Comparison of ENCODE assay signal across 3 cellular contexts in the genomic region with DNA sequence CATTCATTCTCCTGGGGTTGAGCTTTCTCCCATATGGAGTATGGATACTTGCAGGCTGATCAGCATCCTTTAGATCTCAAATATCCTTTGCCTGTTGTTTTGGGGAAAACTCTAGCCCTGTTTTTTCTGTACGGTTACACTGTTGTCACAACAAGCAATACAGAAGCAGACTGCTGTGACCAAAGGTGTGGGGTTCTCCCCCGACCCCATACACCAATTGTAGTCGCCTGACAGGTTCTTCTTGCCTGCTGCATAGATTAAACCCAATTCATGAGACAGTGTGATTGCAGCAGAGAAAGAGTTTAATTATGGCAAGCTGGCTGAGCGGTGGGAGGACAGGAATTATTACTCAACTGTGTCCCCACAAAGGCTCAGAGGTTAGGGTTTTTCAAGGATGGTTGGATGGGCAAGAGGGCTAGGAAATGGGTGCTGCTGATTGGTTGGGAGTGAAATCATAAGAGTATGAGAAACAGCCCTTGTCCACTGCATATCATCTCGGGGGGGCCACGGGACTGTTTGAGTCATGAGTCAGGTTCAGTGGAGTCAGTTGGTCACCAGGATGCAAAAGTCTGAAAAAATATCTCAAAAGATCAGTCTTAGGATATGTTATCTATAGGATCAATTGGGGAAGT.
A peak's percentile ranks its signal among the peaks of the same experiment; 100 is the strongest.
TF ChIP-seq lines count a peak whose summit lies in the region.

No MANE protein-coding gene starts in this region.

TF ChIP-seq in SK-N-SH, 30 proteins besides CTCF, POLR2A, EP300 and RAD21:
- TF ChIP-seq, protein P1, sequence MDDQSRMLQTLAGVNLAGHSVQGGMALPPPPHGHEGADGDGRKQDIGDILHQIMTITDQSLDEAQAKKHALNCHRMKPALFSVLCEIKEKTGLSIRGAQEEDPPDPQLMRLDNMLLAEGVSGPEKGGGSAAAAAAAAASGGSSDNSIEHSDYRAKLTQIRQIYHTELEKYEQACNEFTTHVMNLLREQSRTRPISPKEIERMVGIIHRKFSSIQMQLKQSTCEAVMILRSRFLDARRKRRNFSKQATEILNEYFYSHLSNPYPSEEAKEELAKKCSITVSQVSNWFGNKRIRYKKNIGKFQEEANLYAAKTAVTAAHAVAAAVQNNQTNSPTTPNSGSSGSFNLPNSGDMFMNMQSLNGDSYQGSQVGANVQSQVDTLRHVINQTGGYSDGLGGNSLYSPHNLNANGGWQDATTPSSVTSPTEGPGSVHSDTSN (IDR thresholded peaks at IDR 0.05), result peak; percentile 52
- TF ChIP-seq JUND (IDR thresholded peaks at IDR 0.05) (peak; percentile 48; the same call in 1 of the 2 replicates), MAX (IDR thresholded peaks at IDR 0.05; ENCODE audit: low read depth) (no peak), TCF12 (IDR thresholded peaks at IDR 0.05) (peak; percentile 37), FOSL2 (IDR thresholded peaks at IDR 0.05; ENCODE audit: borderline replicate concordance, low read depth) (peak; percentile 66), RXRA (IDR thresholded peaks at IDR 0.05; ENCODE audit: borderline replicate concordance, low read depth) (no peak)
- TF ChIP-seq, protein P2, sequence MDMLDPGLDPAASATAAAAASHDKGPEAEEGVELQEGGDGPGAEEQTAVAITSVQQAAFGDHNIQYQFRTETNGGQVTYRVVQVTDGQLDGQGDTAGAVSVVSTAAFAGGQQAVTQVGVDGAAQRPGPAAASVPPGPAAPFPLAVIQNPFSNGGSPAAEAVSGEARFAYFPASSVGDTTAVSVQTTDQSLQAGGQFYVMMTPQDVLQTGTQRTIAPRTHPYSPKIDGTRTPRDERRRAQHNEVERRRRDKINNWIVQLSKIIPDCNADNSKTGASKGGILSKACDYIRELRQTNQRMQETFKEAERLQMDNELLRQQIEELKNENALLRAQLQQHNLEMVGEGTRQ (IDR thresholded peaks at IDR 0.05; ENCODE audit: borderline replicate concordance, low read depth, low read length), result no peak
- TF ChIP-seq, protein P3, sequence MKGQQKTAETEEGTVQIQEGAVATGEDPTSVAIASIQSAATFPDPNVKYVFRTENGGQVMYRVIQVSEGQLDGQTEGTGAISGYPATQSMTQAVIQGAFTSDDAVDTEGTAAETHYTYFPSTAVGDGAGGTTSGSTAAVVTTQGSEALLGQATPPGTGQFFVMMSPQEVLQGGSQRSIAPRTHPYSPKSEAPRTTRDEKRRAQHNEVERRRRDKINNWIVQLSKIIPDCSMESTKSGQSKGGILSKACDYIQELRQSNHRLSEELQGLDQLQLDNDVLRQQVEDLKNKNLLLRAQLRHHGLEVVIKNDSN (IDR thresholded peaks at IDR 0.05; ENCODE audit: borderline replicate concordance, low read depth), result no peak

TF ChIP-seq in SK-N-SH treated with all-trans-retinoic acid at 6 μM for 48 hours, 23 proteins besides CTCF, POLR2A, EP300 and RAD21:
- TF ChIP-seq ARNTL (CRISPR knock-in tag; IDR thresholded peaks at IDR 0.05; ENCODE audit: borderline replicate concordance, low read depth), result no peak
- TF ChIP-seq CREB5 (CRISPR knock-in tag; IDR thresholded peaks at IDR 0.05; ENCODE audit: low read depth), result no peak
- no peak for TF ChIP-seq POU6F1 (CRISPR knock-in tag; IDR thresholded peaks at IDR 0.05; ENCODE audit: borderline replicate concordance, low read depth)
- TF ChIP-seq BACH2 (CRISPR knock-in tag; IDR thresholded peaks at IDR 0.05; ENCODE audit: borderline replicate concordance), result no peak
- no peak for TF ChIP-seq ESRRG (CRISPR knock-in tag; IDR thresholded peaks at IDR 0.05)
- no peak for TF ChIP-seq ZFP3 (CRISPR knock-in tag; IDR thresholded peaks at IDR 0.05)
- TF ChIP-seq ZC3H10 (CRISPR knock-in tag; IDR thresholded peaks at IDR 0.05), result no peak
- no peak for TF ChIP-seq ISL1 (CRISPR knock-in tag; IDR thresholded peaks at IDR 0.05)
- TF ChIP-seq, protein P4, sequence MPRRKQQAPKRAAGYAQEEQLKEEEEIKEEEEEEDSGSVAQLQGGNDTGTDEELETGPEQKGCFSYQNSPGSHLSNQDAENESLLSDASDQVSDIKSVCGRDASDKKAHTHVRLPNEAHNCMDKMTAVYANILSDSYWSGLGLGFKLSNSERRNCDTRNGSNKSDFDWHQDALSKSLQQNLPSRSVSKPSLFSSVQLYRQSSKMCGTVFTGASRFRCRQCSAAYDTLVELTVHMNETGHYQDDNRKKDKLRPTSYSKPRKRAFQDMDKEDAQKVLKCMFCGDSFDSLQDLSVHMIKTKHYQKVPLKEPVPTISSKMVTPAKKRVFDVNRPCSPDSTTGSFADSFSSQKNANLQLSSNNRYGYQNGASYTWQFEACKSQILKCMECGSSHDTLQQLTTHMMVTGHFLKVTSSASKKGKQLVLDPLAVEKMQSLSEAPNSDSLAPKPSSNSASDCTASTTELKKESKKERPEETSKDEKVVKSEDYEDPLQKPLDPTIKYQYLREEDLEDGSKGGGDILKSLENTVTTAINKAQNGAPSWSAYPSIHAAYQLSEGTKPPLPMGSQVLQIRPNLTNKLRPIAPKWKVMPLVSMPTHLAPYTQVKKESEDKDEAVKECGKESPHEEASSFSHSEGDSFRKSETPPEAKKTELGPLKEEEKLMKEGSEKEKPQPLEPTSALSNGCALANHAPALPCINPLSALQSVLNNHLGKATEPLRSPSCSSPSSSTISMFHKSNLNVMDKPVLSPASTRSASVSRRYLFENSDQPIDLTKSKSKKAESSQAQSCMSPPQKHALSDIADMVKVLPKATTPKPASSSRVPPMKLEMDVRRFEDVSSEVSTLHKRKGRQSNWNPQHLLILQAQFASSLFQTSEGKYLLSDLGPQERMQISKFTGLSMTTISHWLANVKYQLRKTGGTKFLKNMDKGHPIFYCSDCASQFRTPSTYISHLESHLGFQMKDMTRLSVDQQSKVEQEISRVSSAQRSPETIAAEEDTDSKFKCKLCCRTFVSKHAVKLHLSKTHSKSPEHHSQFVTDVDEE (CRISPR knock-in tag; IDR thresholded peaks at IDR 0.05), result no peak
- no peak for TF ChIP-seq ZFP30 (CRISPR knock-in tag; IDR thresholded peaks at IDR 0.05)
- TF ChIP-seq CSRNP3 (CRISPR knock-in tag; IDR thresholded peaks at IDR 0.05), result no peak
- TF ChIP-seq TOX (CRISPR knock-in tag; IDR thresholded peaks at IDR 0.05; ENCODE audit: borderline replicate concordance), result no peak
- no peak for TF ChIP-seq SNAI2 (CRISPR knock-in tag; IDR thresholded peaks at IDR 0.05)
- no peak for TF ChIP-seq TCF4 (CRISPR knock-in tag; IDR thresholded peaks at IDR 0.05; ENCODE audit: borderline replicate concordance)
- TF ChIP-seq CSDC2 (CRISPR knock-in tag; IDR thresholded peaks at IDR 0.05), result no peak

TF ChIP-seq in K562, 482 proteins besides CTCF, POLR2A, EP300 and RAD21:
- TF ChIP-seq, protein P5, sequence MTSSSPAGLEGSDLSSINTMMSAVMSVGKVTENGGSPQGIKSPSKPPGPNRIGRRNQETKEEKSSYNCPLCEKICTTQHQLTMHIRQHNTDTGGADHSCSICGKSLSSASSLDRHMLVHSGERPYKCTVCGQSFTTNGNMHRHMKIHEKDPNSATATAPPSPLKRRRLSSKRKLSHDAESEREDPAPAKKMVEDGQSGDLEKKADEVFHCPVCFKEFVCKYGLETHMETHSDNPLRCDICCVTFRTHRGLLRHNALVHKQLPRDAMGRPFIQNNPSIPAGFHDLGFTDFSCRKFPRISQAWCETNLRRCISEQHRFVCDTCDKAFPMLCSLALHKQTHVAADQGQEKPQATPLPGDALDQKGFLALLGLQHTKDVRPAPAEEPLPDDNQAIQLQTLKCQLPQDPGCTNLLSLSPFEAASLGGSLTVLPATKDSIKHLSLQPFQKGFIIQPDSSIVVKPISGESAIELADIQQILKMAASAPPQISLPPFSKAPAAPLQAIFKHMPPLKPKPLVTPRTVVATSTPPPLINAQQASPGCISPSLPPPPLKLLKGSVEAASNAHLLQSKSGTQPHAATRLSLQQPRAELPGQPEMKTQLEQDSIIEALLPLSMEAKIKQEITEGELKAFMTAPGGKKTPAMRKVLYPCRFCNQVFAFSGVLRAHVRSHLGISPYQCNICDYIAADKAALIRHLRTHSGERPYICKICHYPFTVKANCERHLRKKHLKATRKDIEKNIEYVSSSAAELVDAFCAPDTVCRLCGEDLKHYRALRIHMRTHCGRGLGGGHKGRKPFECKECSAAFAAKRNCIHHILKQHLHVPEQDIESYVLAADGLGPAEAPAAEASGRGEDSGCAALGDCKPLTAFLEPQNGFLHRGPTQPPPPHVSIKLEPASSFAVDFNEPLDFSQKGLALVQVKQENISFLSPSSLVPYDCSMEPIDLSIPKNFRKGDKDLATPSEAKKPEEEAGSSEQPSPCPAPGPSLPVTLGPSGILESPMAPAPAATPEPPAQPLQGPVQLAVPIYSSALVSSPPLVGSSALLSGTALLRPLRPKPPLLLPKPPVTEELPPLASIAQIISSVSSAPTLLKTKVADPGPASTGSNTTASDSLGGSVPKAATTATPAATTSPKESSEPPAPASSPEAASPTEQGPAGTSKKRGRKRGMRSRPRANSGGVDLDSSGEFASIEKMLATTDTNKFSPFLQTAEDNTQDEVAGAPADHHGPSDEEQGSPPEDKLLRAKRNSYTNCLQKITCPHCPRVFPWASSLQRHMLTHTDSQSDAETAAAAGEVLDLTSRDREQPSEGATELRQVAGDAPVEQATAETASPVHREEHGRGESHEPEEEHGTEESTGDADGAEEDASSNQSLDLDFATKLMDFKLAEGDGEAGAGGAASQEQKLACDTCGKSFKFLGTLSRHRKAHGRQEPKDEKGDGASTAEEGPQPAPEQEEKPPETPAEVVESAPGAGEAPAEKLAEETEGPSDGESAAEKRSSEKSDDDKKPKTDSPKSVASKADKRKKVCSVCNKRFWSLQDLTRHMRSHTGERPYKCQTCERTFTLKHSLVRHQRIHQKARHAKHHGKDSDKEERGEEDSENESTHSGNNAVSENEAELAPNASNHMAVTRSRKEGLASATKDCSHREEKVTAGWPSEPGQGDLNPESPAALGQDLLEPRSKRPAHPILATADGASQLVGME (CRISPR knock-in tag; IDR thresholded peaks at IDR 0.05), result no peak
- no peak for TF ChIP-seq BMI1 (IDR thresholded peaks at IDR 0.05; ENCODE audit: low read length)
